In the genomic region with DNA sequence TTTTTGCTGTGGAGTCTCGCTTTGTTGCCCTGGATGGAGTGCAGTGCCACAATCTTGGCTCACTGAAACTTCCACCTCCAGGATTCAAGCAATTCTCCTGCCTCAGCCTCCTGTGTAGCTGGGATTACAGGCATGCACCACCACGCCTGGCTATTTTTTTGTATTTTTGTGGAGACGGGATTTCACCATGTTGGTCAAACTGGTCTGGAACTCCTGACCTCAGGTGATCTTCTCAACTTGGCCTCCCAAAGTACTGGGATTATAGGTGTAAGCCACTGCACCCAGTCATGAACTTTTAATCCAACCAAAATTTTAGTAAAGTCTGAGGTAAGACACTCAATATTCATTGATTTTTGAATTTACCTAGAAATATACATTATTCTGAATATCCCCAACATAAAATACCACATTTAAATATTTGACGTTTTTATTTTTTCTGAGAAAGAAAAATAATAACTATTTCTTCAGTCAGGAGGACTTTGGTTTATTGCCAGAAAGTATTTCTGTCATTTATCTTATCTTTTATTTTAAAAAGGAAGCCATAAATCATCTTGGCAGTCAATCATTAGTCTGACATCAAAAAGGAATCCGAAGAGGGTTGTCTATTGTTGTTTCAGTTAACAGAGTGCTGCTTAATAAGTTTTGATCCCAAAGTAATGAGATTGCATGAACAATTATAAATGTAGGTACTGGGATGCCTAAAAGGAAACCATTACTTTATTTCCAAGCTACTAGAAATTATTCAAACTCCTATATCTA, we compare ENCODE assay signal across 8 cellular contexts.
"Had no signal": no experiment of that assay in that cellular context is flagged by ENCODE, and none has a peak within 500 bp of the region (broad histone marks: within the 10 kb centered on the region; RNA-seq: fewer than 3 reads in every experiment).

No MANE protein-coding gene starts in this region.

- H3K9ac ChIP-seq: KMS-11 had no signal

- ATAC-seq: HepG2 had no signal

- H3K4me2 ChIP-seq: KMS-11 had no signal

- H3K27me3 Mint-ChIP-seq: IgD-negative memory B cell had no signal

- H3K36me3 Mint-ChIP-seq: IgD-negative memory B cell had no signal

- H3K27ac Mint-ChIP-seq: IgD-negative memory B cell had no signal

- H3K27ac ChIP-seq: HL-60, KMS-11 had no signal

- H3K4me3 Mint-ChIP-seq: IgD-negative memory B cell had no signal

- FAIRE-seq: HepG2, HTR-8/SVneo had no signal

- DNase-seq: IMR-90, KBM-7, KG1 had no signal

- H3K9me3 Mint-ChIP-seq: IgD-negative memory B cell had no signal
